ENCODE assay signal across 16 cellular contexts in the genomic region with DNA sequence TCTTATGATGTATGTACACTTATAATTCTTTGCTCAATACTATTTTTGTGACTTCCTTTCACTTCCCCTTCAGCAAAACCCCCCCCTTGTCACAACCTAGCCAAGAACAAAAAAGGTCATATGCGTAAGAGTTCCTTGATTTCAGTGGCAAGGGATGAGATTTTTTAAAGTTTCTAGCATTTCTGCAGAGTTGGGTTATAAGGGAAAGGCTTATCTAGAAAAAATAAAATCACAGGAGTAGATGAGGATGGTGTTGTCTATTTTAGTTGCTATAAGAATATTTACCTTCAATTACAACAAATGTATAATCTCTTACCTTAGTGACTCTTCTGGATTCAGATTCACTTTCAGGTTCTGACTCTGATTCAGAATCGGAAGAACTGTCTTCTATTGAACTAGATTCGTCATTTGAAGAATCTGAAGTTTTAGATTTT.
DNase-seq lines count a peak whose midpoint lies in the region; ATAC-seq and TF ChIP-seq lines count a peak whose summit lies in the region.
"Had no signal": no experiment of that assay in that cellular context is flagged by ENCODE, and none has a peak within 500 bp of the region (broad histone marks: within the 10 kb centered on the region; RNA-seq: fewer than 3 reads in every experiment).

No MANE protein-coding gene starts in this region.

- POLR2A ChIA-PET in RWPE1 (lab: Yijun Ruan, JAX; ENCODE audit: low non-redundant PET): no interaction called here

- TF ChIP-seq CTCF in RWPE1 (conservative IDR thresholded peaks at IDR 0.05; ENCODE audit: low read depth): no peak
- no peak for TF ChIP-seq CTCF in lower leg skin (IDR thresholded peaks at IDR 0.05)

- DNase-seq in medulla oblongata (ENCODE audit: extremely low spot score) (peak; percentile 21), activated T-cell treated with anti-CD3 and anti-CD28 coated beads for 4 hours (no peak), G401 (ENCODE audit: low spot score) (no peak), RWPE1 (ENCODE audit: low spot score) (no peak), lower leg skin (ENCODE audit: low spot score in 2 of 2) (no peak)
- DNase-seq: GDM1, NCI-H1105 treated with DMSO at 0.1 percent for 48 hours, NCI-H510A, SHP77 had no signal

- in situ Hi-C loops in G401 (cut with HindIII; ENCODE audit: low sequenced_read_pairs): no loop called here

- no peak overlapping the region for H3K4me3 ChIP-seq in lower leg skin (ENCODE audit: low read depth, poor library complexity, severe bottlenecking)
- H3K4me3 ChIP-seq: lung, skin epidermis, tibial nerve had no signal

- CTCF ChIA-PET in RWPE1 (lab: Yijun Ruan, JAX): no interaction called here

- no peak for TF ChIP-seq POLR2A in lower leg skin (IDR thresholded peaks at IDR 0.05)

- ATAC-seq in GM18861 (IDR thresholded peaks at IDR 0.05; ENCODE audit: unreplicated experiment) (peak; percentile 44), GM21717 (IDR thresholded peaks at IDR 0.05; ENCODE audit: unreplicated experiment) (peak; percentile 61), HG03442 (IDR thresholded peaks at IDR 0.05; ENCODE audit: unreplicated experiment) (peak; percentile 67)

- no peak overlapping the region for H3K27ac ChIP-seq in RWPE1
- H3K27ac ChIP-seq: neutrophil, skin epidermis, tibial nerve had no signal

- 91 to 95% methylated on average over 3 of the region's 3 CpGs for WGBS in lower leg skin, 2 donors

- intact Hi-C loops in lower leg skin (cut with DNase I; ENCODE audit: low total_unique reads): loop anchor here (1.0 kb wide), 1 partner anchor 28 kb away; no protein-coding TSS in a partner anchor
